ENCODE assay signal across 20 cellular contexts in genomic region chr15:48924528-48925393, GRCh38. TPM values are rescaled to one million over a fixed set of nuclear protein-coding genes. Genes with fewer than 3 reads are reported as not detected.
DNase-seq lines count a peak whose midpoint lies in the region; ATAC-seq and TF ChIP-seq lines count a peak whose summit lies in the region.
"Had no signal": no experiment of that assay in that cellular context is flagged by ENCODE, and none has a peak within 500 bp of the region (broad histone marks: within the 10 kb centered on the region; RNA-seq: fewer than 3 reads in every experiment).

No MANE protein-coding gene starts in this region.

- no peaks in the 10 kb centered on the region for H3K36me3 ChIP-seq in KOPT-K1 (ENCODE audit: insufficient read depth, low read length)
- H3K36me3 ChIP-seq: cardiac muscle cell, left ventricle myocardium inferior, neural progenitor cell, Peyer's patch, prostate gland had no signal

- no peaks in the 10 kb centered on the region for H3K9me3 ChIP-seq in KOPT-K1 (ENCODE audit: insufficient read depth, low read length, poor library complexity, severe bottlenecking)
- H3K9me3 ChIP-seq: left ventricle myocardium inferior, Peyer's patch, prostate gland had no signal

- H3K4me1 Mint-ChIP-seq in activated CD8-positive, alpha-beta T cell treated with anti-CD3 and anti-CD28 coated beads for 36 hours (ENCODE audit: low read depth) = peaks cover 47% of the 10 kb centered on the region
- H3K4me1 Mint-ChIP-seq in activated CD8-positive, alpha-beta T cell treated with anti-CD3 and anti-CD28 coated beads, Interleukin-2, amount 10 ng/mL, durations not matched to agents 7 days and 5 days (ENCODE audit: low read depth) = peaks cover 30% of the 10 kb centered on the region
- peaks cover 46% of the 10 kb centered on the region for H3K4me1 Mint-ChIP-seq in activated naive CD8-positive, alpha-beta T cell treated with anti-CD3 and anti-CD28 coated beads for 36 hours

- ATAC-seq in activated CD8-positive, alpha-beta T cell treated with anti-CD3 and anti-CD28 coated beads for 36 hours = no peak
- ATAC-seq in activated CD8-positive, alpha-beta T cell treated with anti-CD3 and anti-CD28 coated beads, Interleukin-2, amount 10 ng/mL, durations not matched to agents 7 days and 5 days = no peak
- ATAC-seq in GM18519 (IDR thresholded peaks at IDR 0.05; ENCODE audit: low FRiP score, unreplicated experiment) = no peak

- H3K36me3 Mint-ChIP-seq in activated CD8-positive, alpha-beta T cell treated with anti-CD3 and anti-CD28 coated beads for 36 hours (ENCODE audit: low read depth) = peaks cover 18% of the 10 kb centered on the region
- no peaks in the 10 kb centered on the region for H3K36me3 Mint-ChIP-seq in activated CD8-positive, alpha-beta T cell treated with anti-CD3 and anti-CD28 coated beads, Interleukin-2, amount 10 ng/mL, durations not matched to agents 7 days and 5 days (ENCODE audit: low read depth)
- peaks cover 9% of the 10 kb centered on the region for H3K36me3 Mint-ChIP-seq in activated naive CD8-positive, alpha-beta T cell treated with anti-CD3 and anti-CD28 coated beads for 36 hours
- H3K36me3 Mint-ChIP-seq: activated naive CD8-positive, alpha-beta T cell treated with anti-CD3 and anti-CD28 coated beads, Interleukin-2, amount 10 ng/mL, durations not matched to agents 7 days and 5 days; neural progenitor cell had no signal

- peak overlapping the region; percentile 42 for H3K27ac ChIP-seq in KOPT-K1 (ENCODE audit: low read depth, low read length, poor library complexity, severe bottlenecking)
- H3K27ac ChIP-seq: C4-2B, cardiac muscle cell, left ventricle myocardium inferior, neural progenitor cell, Peyer's patch, prostate gland, SK-N-MC had no signal

- H3K27ac Mint-ChIP-seq in activated CD8-positive, alpha-beta T cell treated with anti-CD3 and anti-CD28 coated beads for 36 hours = peak overlapping the region; percentile 90
- no peak overlapping the region for H3K27ac Mint-ChIP-seq in activated CD8-positive, alpha-beta T cell treated with anti-CD3 and anti-CD28 coated beads, Interleukin-2, amount 10 ng/mL, durations not matched to agents 7 days and 5 days
- H3K27ac Mint-ChIP-seq in activated naive CD8-positive, alpha-beta T cell treated with anti-CD3 and anti-CD28 coated beads for 36 hours = peak overlapping the region; percentile 76
- H3K27ac Mint-ChIP-seq: neural progenitor cell had no signal

- CTCF ChIA-PET in activated CD8-positive, alpha-beta T cell treated with anti-CD3 and anti-CD28 coated beads for 36 hours (lab: Charles Lee) = interaction anchor here (0.9 to 1.9 kb wide), 4 partner anchors 10 to 122 kb away, joined by 3 to 5 read pairs (median 4); partner anchors contain the start of gene SECISBP2L
- CTCF ChIA-PET in activated CD8-positive, alpha-beta T cell treated with anti-CD3 and anti-CD28 coated beads, Interleukin-2, amount 10 ng/mL, durations not matched to agents 7 days and 5 days (lab: Charles Lee) = interaction anchor here (0.8 to 2.1 kb wide), 6 partner anchors 20 to 63 kb away, joined by 3 to 10 read pairs (median 3); no protein-coding TSS in a partner anchor

- peaks cover 13% of the 10 kb centered on the region for H3K27me3 Mint-ChIP-seq in activated CD8-positive, alpha-beta T cell treated with anti-CD3 and anti-CD28 coated beads for 36 hours
- no peaks in the 10 kb centered on the region for H3K27me3 Mint-ChIP-seq in activated CD8-positive, alpha-beta T cell treated with anti-CD3 and anti-CD28 coated beads, Interleukin-2, amount 10 ng/mL, durations not matched to agents 7 days and 5 days (ENCODE audit: low read depth)
- peaks cover 14% of the 10 kb centered on the region for H3K27me3 Mint-ChIP-seq in activated naive CD8-positive, alpha-beta T cell treated with anti-CD3 and anti-CD28 coated beads for 36 hours

- TF ChIP-seq CTCF in activated CD8-positive, alpha-beta T cell treated with anti-CD3 and anti-CD28 coated beads for 36 hours (IDR thresholded peaks at IDR 0.05) = no peak

- intact Hi-C loops in activated CD8-positive, alpha-beta T cell treated with anti-CD3 and anti-CD28 coated beads for 36 hours (cut with micrococcal nuclease) = loop anchor here (5.0 kb wide), 1 partner anchor 43 kb away; no protein-coding TSS in a partner anchor

- H3K9me3 Mint-ChIP-seq in activated CD8-positive, alpha-beta T cell treated with anti-CD3 and anti-CD28 coated beads for 36 hours = peaks cover 3% of the 10 kb centered on the region
- no peaks in the 10 kb centered on the region for H3K9me3 Mint-ChIP-seq in activated CD8-positive, alpha-beta T cell treated with anti-CD3 and anti-CD28 coated beads, Interleukin-2, amount 10 ng/mL, durations not matched to agents 7 days and 5 days (ENCODE audit: insufficient read depth)
- H3K9me3 Mint-ChIP-seq in activated naive CD8-positive, alpha-beta T cell treated with anti-CD3 and anti-CD28 coated beads for 36 hours = no peaks in the 10 kb centered on the region
- H3K9me3 Mint-ChIP-seq: neural progenitor cell had no signal

- DNase-seq in activated CD8-positive, alpha-beta T cell treated with anti-CD3 and anti-CD28 coated beads for 36 hours = no peak
- DNase-seq in activated CD8-positive, alpha-beta T cell treated with anti-CD3 and anti-CD28 coated beads, Interleukin-2, amount 10 ng/mL, durations not matched to agents 7 days and 5 days = no peak
- DNase-seq in activated naive CD8-positive, alpha-beta T cell treated with anti-CD3 and anti-CD28 coated beads for 36 hours = no peak
- peak; percentile 43 for DNase-seq in kidney tubule cell (ENCODE audit: low spot score)
- DNase-seq in NOMO-1 treated with DMSO at 0.1 percent for 48 hours (lab: John Stamatoyannopoulos, UW; ENCODE audit: unreplicated experiment) = no peak
- DNase-seq in hippocampal formation (lab: John Stamatoyannopoulos, UW) = no peak
- DNase-seq: activated CD4-positive, alpha-beta T cell treated with anti-CD3 and anti-CD28 coated beads for 4 hours; activated naive CD8-positive, alpha-beta T cell treated with anti-CD3 and anti-CD28 coated beads, Interleukin-2, amount 10 ng/mL, durations not matched to agents 7 days and 5 days; activated T-cell treated with anti-CD3 and anti-CD28 coated beads, Interleukin-2, amount 50 U/mL, for 1 hour; GDM1; left ventricle myocardium inferior; Peyer's patch; stimulated activated CD4-positive, alpha-beta T cell treated with anti-CD3 and anti-CD28 coated beads, Interleukin-4, amount 100 ng/mL, for 4 hours had no signal

- H3K4me3 Mint-ChIP-seq in activated CD8-positive, alpha-beta T cell treated with anti-CD3 and anti-CD28 coated beads for 36 hours = no peak overlapping the region
- H3K4me3 Mint-ChIP-seq in activated CD8-positive, alpha-beta T cell treated with anti-CD3 and anti-CD28 coated beads, Interleukin-2, amount 10 ng/mL, durations not matched to agents 7 days and 5 days = no peak overlapping the region
- no peak overlapping the region for H3K4me3 Mint-ChIP-seq in activated naive CD8-positive, alpha-beta T cell treated with anti-CD3 and anti-CD28 coated beads for 36 hours
- H3K4me3 Mint-ChIP-seq: activated naive CD8-positive, alpha-beta T cell treated with anti-CD3 and anti-CD28 coated beads, Interleukin-2, amount 10 ng/mL, durations not matched to agents 7 days and 5 days; neural progenitor cell had no signal

- POLR2A ChIA-PET in activated CD8-positive, alpha-beta T cell treated with anti-CD3 and anti-CD28 coated beads for 36 hours (lab: Charles Lee) = interaction anchor here (0.6 kb wide), 1 partner anchor 43 kb away, joined by 3 read pairs; no protein-coding TSS in a partner anchor
- POLR2A ChIA-PET in activated CD8-positive, alpha-beta T cell treated with anti-CD3 and anti-CD28 coated beads, Interleukin-2, amount 10 ng/mL, durations not matched to agents 7 days and 5 days (lab: Charles Lee) = interaction anchor here (1.3 kb wide), 1 partner anchor 47 kb away, joined by 6 read pairs; the partner anchor contains the start of gene EID1

RNA-seq across cellular contexts. Expression of gene SHC4, which starts 39.0 kb away (rescaled TPM):
- total RNA-seq in activated CD8-positive, alpha-beta T cell treated with anti-CD3 and anti-CD28 coated beads for 36 hours = 1 to 10 TPM; 2.5 TPM
- under 1 TPM; 0.65 to 0.66 TPM for total RNA-seq in activated CD8-positive, alpha-beta T cell treated with anti-CD3 and anti-CD28 coated beads, Interleukin-2, amount 10 ng/mL, durations not matched to agents 7 days and 5 days
- total RNA-seq in activated naive CD8-positive, alpha-beta T cell treated with anti-CD3 and anti-CD28 coated beads for 36 hours = 1 to 10 TPM; 3.7 to 4.1 TPM

RNA-seq across cellular contexts. Expression of gene EID1, which starts 46.8 kb away (rescaled TPM):
- 10 to 100 TPM; 78.3 to 80.5 TPM for total RNA-seq in activated CD8-positive, alpha-beta T cell treated with anti-CD3 and anti-CD28 coated beads for 36 hours
- total RNA-seq in activated CD8-positive, alpha-beta T cell treated with anti-CD3 and anti-CD28 coated beads, Interleukin-2, amount 10 ng/mL, durations not matched to agents 7 days and 5 days = 10 to 100 TPM; 85.3 to 89.5 TPM
- 100 to 1,000 TPM; 100 to 103 TPM for total RNA-seq in activated naive CD8-positive, alpha-beta T cell treated with anti-CD3 and anti-CD28 coated beads for 36 hours
